In the genomic region with DNA sequence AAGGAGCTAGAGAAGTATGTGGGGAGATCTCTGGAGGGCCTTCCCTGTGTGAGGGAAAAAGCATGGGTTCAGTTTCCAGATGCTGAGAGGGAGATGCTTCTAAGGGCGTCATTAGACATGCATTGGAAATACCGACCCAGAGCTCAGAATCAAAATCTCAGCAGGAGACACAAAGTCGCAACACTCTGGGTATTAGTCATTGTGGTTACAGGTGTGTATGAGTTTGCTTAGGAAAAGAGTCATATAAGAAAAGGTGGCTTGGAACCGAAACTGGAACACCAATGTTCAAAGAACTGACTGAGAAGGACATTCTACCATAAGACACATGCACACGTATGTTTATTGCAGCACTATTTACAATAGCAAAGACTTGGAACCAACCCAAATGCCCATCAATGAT, we compare ENCODE assay signal across 16 cellular contexts.
DNase-seq lines count a peak whose midpoint lies in the region; ATAC-seq and TF ChIP-seq lines count a peak whose summit lies in the region.
"Had no signal": no experiment of that assay in that cellular context is flagged by ENCODE, and none has a peak within 500 bp of the region (broad histone marks: within the 10 kb centered on the region; RNA-seq: fewer than 3 reads in every experiment).

No MANE protein-coding gene starts in this region.

- H3K27ac ChIP-seq in brain microvascular endothelial cell = no peak overlapping the region
- H3K27ac ChIP-seq: psoas muscle had no signal

- in situ Hi-C loops in astrocyte of the spinal cord (cut with HindIII; ENCODE audit: low sequenced_read_pairs) = no loop called here
- in situ Hi-C loops in brain microvascular endothelial cell (cut with HindIII; ENCODE audit: low pct_ligation_motif_present, low sequenced_read_pairs) = no loop called here

- no peak overlapping the region for H3K4me3 ChIP-seq in astrocyte of the spinal cord (ENCODE audit: low read depth, low read length)
- no peak overlapping the region for H3K4me3 ChIP-seq in brain microvascular endothelial cell (ENCODE audit: low read depth, low read length)
- H3K4me3 ChIP-seq: psoas muscle had no signal

- H3K36me3 ChIP-seq in brain microvascular endothelial cell (replicated peaks) = no peaks in the 10 kb centered on the region

- DNase-seq in astrocyte of the spinal cord (ENCODE audit: low read depth, low spot score) (peak; percentile 43), OCI-M1 (lab: John Stamatoyannopoulos, UW) (no peak), NCI-H1105 treated with DMSO at 0.1 percent for 48 hours (lab: John Stamatoyannopoulos, UW) (no peak), brain microvascular endothelial cell (no peak)
- DNase-seq: activated B cell treated with CpG ODN at 0.5 μM for 24 hours; cortex of kidney; natural killer cell; NCI-H1092 treated with DMSO at 0.1 percent for 48 hours; NCI-H2171; psoas muscle; stimulated activated CD4-positive, alpha-beta T cell treated with anti-CD3 and anti-CD28 coated beads, Interleukin-15, amount 100 ng/mL, for 24 hours had no signal

- TF ChIP-seq CTCF in astrocyte of the spinal cord (IDR thresholded peaks at IDR 0.05; ENCODE audit: low read depth, low read length) (no peak), brain microvascular endothelial cell (IDR thresholded peaks at IDR 0.05; ENCODE audit: low read depth, low read length, missing control alignments) (no peak)

- ATAC-seq in GM18508 (IDR thresholded peaks at IDR 0.05; ENCODE audit: insufficient read depth, unreplicated experiment) (peak; percentile 63), GM21390 (IDR thresholded peaks at IDR 0.05; ENCODE audit: unreplicated experiment) (peak; percentile 73), HG03432 (IDR thresholded peaks at IDR 0.05; ENCODE audit: unreplicated experiment) (peak; percentile 86), HG03196 (IDR thresholded peaks at IDR 0.05; ENCODE audit: unreplicated experiment) (no peak)
- ATAC-seq: natural killer cell, psoas muscle, Right ventricle myocardium inferior had no signal

- H3K27me3 ChIP-seq in brain microvascular endothelial cell (replicated peaks) = no peaks in the 10 kb centered on the region
